In genomic region chr7:99728615-99729014, GRCh38 we compare ENCODE assay signal across 17 cellular contexts. TPM values are rescaled to one million over a fixed set of nuclear protein-coding genes. Genes with fewer than 3 reads are reported as not detected.
A peak's percentile ranks its signal among the peaks of the same experiment; 100 is the strongest.
DNase-seq lines count a peak whose midpoint lies in the region; ATAC-seq, FAIRE-seq and TF ChIP-seq lines count a peak whose summit lies in the region.
"Had no signal": no experiment of that assay in that cellular context is flagged by ENCODE, and none has a peak within 500 bp of the region (broad histone marks: within the 10 kb centered on the region; RNA-seq: fewer than 3 reads in every experiment).

No MANE protein-coding gene starts in this region.

- BruUV-seq in Calu3 (replicated peaks; lab: Mats Ljungman, UMichigan) (no TSS peak), PC-9 (replicated peaks; lab: Mats Ljungman, UMichigan) (no TSS peak)

- ATAC-seq in activated naive CD8-positive, alpha-beta T cell treated with anti-CD3 and anti-CD28 coated beads, Interleukin-2, amount 50 U/mL, for 24 hours = no peak

- POLR2A ChIA-PET in PC-9 (lab: Charles Lee; ENCODE audit: unreplicated experiment) = no interaction called here

- H3F3A ChIP-seq in PC-9 (ENCODE audit: insufficient read depth, low read depth) = peaks cover 27% of the 10 kb centered on the region

- H2AFZ ChIP-seq in PC-9 (no peak overlapping the region), keratinocyte (ENCODE audit: control insufficient read depth, low read length) (no peak overlapping the region)

- H3K79me2 ChIP-seq in PC-9 (ENCODE audit: low read depth) (no peaks in the 10 kb centered on the region), keratinocyte (ENCODE audit: control insufficient read depth, insufficient read depth, low read length) (no peaks in the 10 kb centered on the region)

- no peaks in the 10 kb centered on the region for H3K4me1 Mint-ChIP-seq in Calu3 (ENCODE audit: low read depth, unreplicated experiment)
- H3K4me1 Mint-ChIP-seq in activated T-cell treated with anti-CD3 and anti-CD28 coated beads, Interleukin-2, amount 50 U/mL, for 24 hours (ENCODE audit: low read depth) = peaks cover 13% of the 10 kb centered on the region
- peaks cover 15% of the 10 kb centered on the region for H3K4me1 Mint-ChIP-seq in activated naive CD8-positive, alpha-beta T cell treated with anti-CD3 and anti-CD28 coated beads, Interleukin-2, amount 50 U/mL, for 24 hours
- H3K4me1 Mint-ChIP-seq: CD4-positive, CD25-positive, alpha-beta regulatory T cell had no signal

- TF ChIP-seq CTCF in Calu3 (IDR thresholded peaks at IDR 0.05; ENCODE audit: unreplicated experiment) (no peak), PC-9 (conservative IDR thresholded peaks at IDR 0.05) (no peak), keratinocyte (optimal IDR thresholded peaks at IDR 0.05 in 1 of 3, IDR thresholded peaks at IDR 0.05 in 1 of 3, conservative IDR thresholded peaks at IDR 0.05 in 1 of 3; ENCODE audit: extremely low read depth in 1 of 3, insufficient read depth in 2 of 3, low read length in 3 of 3) (no peak)

- H3K27me3 Mint-ChIP-seq in Calu3 (ENCODE audit: unreplicated experiment) = no peaks in the 10 kb centered on the region
- H3K27me3 Mint-ChIP-seq in activated T-cell treated with anti-CD3 and anti-CD28 coated beads, Interleukin-2, amount 50 U/mL, for 24 hours = no peaks in the 10 kb centered on the region
- no peaks in the 10 kb centered on the region for H3K27me3 Mint-ChIP-seq in activated naive CD8-positive, alpha-beta T cell treated with anti-CD3 and anti-CD28 coated beads, Interleukin-2, amount 50 U/mL, for 24 hours
- H3K27me3 Mint-ChIP-seq: CD4-positive, CD25-positive, alpha-beta regulatory T cell had no signal

- peak overlapping the region; percentile 62 for H3K27ac ChIP-seq in PC-9
- H3K27ac ChIP-seq in epithelial cell of prostate = peak overlapping the region; percentile 60
- H3K27ac ChIP-seq in keratinocyte (ENCODE audit: control insufficient read depth, insufficient read depth, low read length) = no peak overlapping the region
- H3K27ac ChIP-seq: BLaER1 treated with 17β-estradiol and CSF1 and Interleukin-3, amounts not matched to agents 10 nM and 100 nM had no signal

- H3K9me3 ChIP-seq in PC-9 (ENCODE audit: insufficient read depth, low read depth) = no peaks in the 10 kb centered on the region
- H3K9me3 ChIP-seq in keratinocyte (ENCODE audit: control insufficient read depth, low read depth, low read length) = no peaks in the 10 kb centered on the region
- H3K9me3 ChIP-seq: BLaER1 treated with 17β-estradiol and CSF1 and Interleukin-3, amounts not matched to agents 10 nM and 100 nM had no signal

- intact Hi-C loops in Calu3 (cut with micrococcal nuclease; ENCODE audit: unreplicated experiment) (no loop called here), PC-9 (cut with micrococcal nuclease; ENCODE audit: unreplicated experiment) (no loop called here)

- FAIRE-seq in keratinocyte (lab: Jason Lieb, UNC) = no peak
- FAIRE-seq in frontal cortex (lab: Jason Lieb, UNC) = no peak

- dilution Hi-C loops in keratinocyte (cut with MboI; ENCODE audit: extremely low pct_ligation_motif_present, low sequenced_read_pairs) = no loop called here

- peak overlapping the region; percentile 13; the same call in 1 of the 2 replicates for H3K4me3 ChIP-seq in PC-9
- H3K4me3 ChIP-seq in keratinocyte (ENCODE audit: control insufficient read depth in 2 of 3, extremely low read depth in 1 of 3, insufficient read depth in 2 of 3, low read depth in 1 of 3, low read length in 3 of 3) = no peak overlapping the region
- H3K4me3 ChIP-seq: BLaER1 treated with 17β-estradiol and CSF1 and Interleukin-3, amounts not matched to agents 10 nM and 100 nM had no signal

- H3K36me3 ChIP-seq in PC-9 (ENCODE audit: low read depth) (no peaks in the 10 kb centered on the region), keratinocyte (ENCODE audit: control insufficient read depth in 2 of 2, extremely low read depth in 1 of 2, insufficient read depth in 2 of 2, low read length in 2 of 2) (no peaks in the 10 kb centered on the region)
- H3K36me3 ChIP-seq: BLaER1 treated with 17β-estradiol and CSF1 and Interleukin-3, amounts not matched to agents 10 nM and 100 nM had no signal

- H3K4me1 ChIP-seq in PC-9 (replicated peaks; ENCODE audit: insufficient read depth) (peaks cover 42% of the 10 kb centered on the region), keratinocyte (ENCODE audit: control insufficient read depth, extremely low read depth, insufficient read depth, low read length) (peaks cover 26% of the 10 kb centered on the region)
- H3K4me1 ChIP-seq: BLaER1 treated with 17β-estradiol and CSF1 and Interleukin-3, amounts not matched to agents 10 nM and 100 nM had no signal

- H3K27ac Mint-ChIP-seq in Calu3 (ENCODE audit: unreplicated experiment) = no peak overlapping the region
- H3K27ac Mint-ChIP-seq in activated T-cell treated with anti-CD3 and anti-CD28 coated beads, Interleukin-2, amount 50 U/mL, for 24 hours = no peak overlapping the region
- H3K27ac Mint-ChIP-seq in activated naive CD8-positive, alpha-beta T cell treated with anti-CD3 and anti-CD28 coated beads, Interleukin-2, amount 50 U/mL, for 24 hours = no peak overlapping the region
- H3K27ac Mint-ChIP-seq: CD4-positive, CD25-positive, alpha-beta regulatory T cell; HFFc6 had no signal

- H3K4me2 ChIP-seq in PC-9 (peak overlapping the region; percentile 82), keratinocyte (ENCODE audit: control insufficient read depth, extremely low read depth, insufficient read depth, low read depth, low read length) (peak overlapping the region; percentile 52)
- H3K4me2 ChIP-seq: BLaER1 treated with 17β-estradiol and CSF1 and Interleukin-3, amounts not matched to agents 10 nM and 100 nM had no signal

- H3K9me2 ChIP-seq in PC-9 (ENCODE audit: insufficient read depth) = no peaks in the 10 kb centered on the region

- H3K9me1 ChIP-seq in keratinocyte (ENCODE audit: control insufficient read depth, extremely low read depth, insufficient read depth, low read length) = no peaks in the 10 kb centered on the region

- no peak overlapping the region for H3K9ac ChIP-seq in keratinocyte (ENCODE audit: control insufficient read depth, extremely low read depth, insufficient read depth, low read length)
- H3K9ac ChIP-seq: BLaER1 treated with 17β-estradiol and CSF1 and Interleukin-3, amounts not matched to agents 10 nM and 100 nM had no signal

- CTCF ChIA-PET in Calu3 (lab: Charles Lee) = interaction anchor here (0.9 to 2.0 kb wide), 2 partner anchors 8 to 14 kb away, joined by 3 to 4 read pairs; no protein-coding TSS in a partner anchor
- CTCF ChIA-PET in PC-9 (lab: Charles Lee) = no interaction called here

- H4K20me1 ChIP-seq in PC-9 (ENCODE audit: insufficient read depth) = no peaks in the 10 kb centered on the region
- H4K20me1 ChIP-seq in keratinocyte (ENCODE audit: control insufficient read depth, extremely low read depth, insufficient read depth, low read length) = no peaks in the 10 kb centered on the region
- H4K20me1 ChIP-seq: BLaER1 treated with 17β-estradiol and CSF1 and Interleukin-3, amounts not matched to agents 10 nM and 100 nM had no signal

- H3K4me3 Mint-ChIP-seq in Calu3 (ENCODE audit: low read depth, unreplicated experiment) = no peak overlapping the region
- no peak overlapping the region for H3K4me3 Mint-ChIP-seq in activated T-cell treated with anti-CD3 and anti-CD28 coated beads, Interleukin-2, amount 50 U/mL, for 24 hours
- H3K4me3 Mint-ChIP-seq in activated naive CD8-positive, alpha-beta T cell treated with anti-CD3 and anti-CD28 coated beads, Interleukin-2, amount 50 U/mL, for 24 hours = no peak overlapping the region
- H3K4me3 Mint-ChIP-seq: CD4-positive, CD25-positive, alpha-beta regulatory T cell; HFFc6 had no signal

- no peaks in the 10 kb centered on the region for H3K27me3 ChIP-seq in PC-9 (ENCODE audit: insufficient read depth, low read depth)
- no peaks in the 10 kb centered on the region for H3K27me3 ChIP-seq in keratinocyte (ENCODE audit: control insufficient read depth, extremely low read depth, insufficient read depth, low read length)
- H3K27me3 ChIP-seq: BLaER1 treated with 17β-estradiol and CSF1 and Interleukin-3, amounts not matched to agents 10 nM and 100 nM had no signal

- H3K36me3 Mint-ChIP-seq in Calu3 (ENCODE audit: insufficient read depth, unreplicated experiment) = no peaks in the 10 kb centered on the region
- no peaks in the 10 kb centered on the region for H3K36me3 Mint-ChIP-seq in activated T-cell treated with anti-CD3 and anti-CD28 coated beads, Interleukin-2, amount 50 U/mL, for 24 hours (ENCODE audit: low read depth)
- no peaks in the 10 kb centered on the region for H3K36me3 Mint-ChIP-seq in activated naive CD8-positive, alpha-beta T cell treated with anti-CD3 and anti-CD28 coated beads, Interleukin-2, amount 50 U/mL, for 24 hours (ENCODE audit: low read depth)

- no peaks in the 10 kb centered on the region for H3K9me3 Mint-ChIP-seq in Calu3 (ENCODE audit: low read depth, unreplicated experiment)
- H3K9me3 Mint-ChIP-seq in activated T-cell treated with anti-CD3 and anti-CD28 coated beads, Interleukin-2, amount 50 U/mL, for 24 hours = no peaks in the 10 kb centered on the region
- no peaks in the 10 kb centered on the region for H3K9me3 Mint-ChIP-seq in activated naive CD8-positive, alpha-beta T cell treated with anti-CD3 and anti-CD28 coated beads, Interleukin-2, amount 50 U/mL, for 24 hours
- H3K9me3 Mint-ChIP-seq: CD4-positive, CD25-positive, alpha-beta regulatory T cell; HFFc6 had no signal

- peak; percentile 17 for DNase-seq in Calu3
- DNase-seq in PC-9 = peak; percentile 33 to 81
- no peak for DNase-seq in epithelial cell of prostate (ENCODE audit: low read depth, low spot score)
- DNase-seq in keratinocyte (ENCODE audit: low read depth, low spot score) = no peak
- no peak for DNase-seq in stimulated activated CD4-positive, alpha-beta T cell treated with anti-CD3 and anti-CD28 coated beads, Interleukin-4, amount 100 ng/mL, for 4 hours
- DNase-seq in activated T-cell treated with anti-CD3 and anti-CD28 coated beads, Interleukin-2, amount 50 U/mL, for 24 hours = no peak
- no peak for DNase-seq in activated naive CD8-positive, alpha-beta T cell treated with anti-CD3 and anti-CD28 coated beads, Interleukin-2, amount 50 U/mL, for 24 hours
- no peak for DNase-seq in frontal cortex (ENCODE audit: low spot score in 2 of 2)
- DNase-seq: ACHN; CD4-positive, CD25-positive, alpha-beta regulatory T cell; DMS 273 treated with DMSO at 0.1 percent for 48 hours; HCEC 1CT had no signal

RNA-seq across cellular contexts. Expression of gene CYP3A7, which starts 6.4 kb away (rescaled TPM):
- 0.71 and 0.86 TPM in 2 replicates for total RNA-seq in Calu3 (2022)
- total RNA-seq in PC-9 (2021) = not detected in 2 replicates
- not detected in 3 replicates for polyA plus RNA-seq in keratinocyte
- polyA plus RNA-seq in keratinocyte (2011; ENCODE audit: low read depth) = not detected
- not detected in 2 replicates for polyA plus RNA-seq in keratinocyte (2011; cell fraction: cytosol; rRNA removed)
- polyA plus RNA-seq in keratinocyte (2011; cell fraction: nucleus; rRNA removed) = not detected in 2 replicates
- not detected in 2 replicates for polyA plus RNA-seq in keratinocyte (2012; ENCODE audit: low replicate concordance)
- not detected in 3 replicates for polyA minus RNA-seq in keratinocyte
- polyA minus RNA-seq in keratinocyte (2011; cell fraction: cytosol; rRNA and poly(A)+ RNA removed) = not detected
- not detected in 2 replicates for polyA minus RNA-seq in keratinocyte (2011; cell fraction: nucleus; rRNA and poly(A)+ RNA removed)
- not detected for total RNA-seq in frontal cortex
- total RNA-seq: A172; CD4-positive, CD25-positive, alpha-beta regulatory T cell; Daoy; H4 had no signal
- polyA plus RNA-seq: CD4-positive, CD25-positive, alpha-beta regulatory T cell had no signal

RNA-seq across cellular contexts. Expression of gene CYP3A5, which starts 48.8 kb away (rescaled TPM):
- 44.9 and 70.7 TPM in 2 replicates for total RNA-seq in Calu3 (2022)
- 2.0 and 3.2 TPM in 2 replicates for total RNA-seq in PC-9 (2021)
- 2.0 to 4.5 TPM (median 3.4 TPM) in 3 replicates for polyA plus RNA-seq in keratinocyte
- polyA plus RNA-seq in keratinocyte (2011; ENCODE audit: low read depth) = 12.8 TPM
- 1.3 and 2.2 TPM in 2 replicates for polyA plus RNA-seq in keratinocyte (2011; cell fraction: cytosol; rRNA removed)
- polyA plus RNA-seq in keratinocyte (2011; cell fraction: nucleus; rRNA removed) = 8.8 and 10.6 TPM in 2 replicates
- 2.6 and 12.9 TPM in 2 replicates for polyA plus RNA-seq in keratinocyte (2012; ENCODE audit: low replicate concordance)
- polyA minus RNA-seq in keratinocyte = 2.4 to 5.4 TPM (median 5.0 TPM) in 3 replicates
- polyA minus RNA-seq in keratinocyte (2011; cell fraction: cytosol; rRNA and poly(A)+ RNA removed) = 1.3 TPM
- 5.1 and 7.7 TPM in 2 replicates for polyA minus RNA-seq in keratinocyte (2011; cell fraction: nucleus; rRNA and poly(A)+ RNA removed)
- 1.6 TPM for total RNA-seq in frontal cortex
- total RNA-seq: CD4-positive, CD25-positive, alpha-beta regulatory T cell; H4 had no signal

RNA-seq across cellular contexts. Expression of gene CYP3A4, which starts 55.4 kb away (rescaled TPM):
- total RNA-seq in Calu3 (2022) (0.15 TPM in 1 of 2 replicates, not detected in the other), PC-9 (2021) (not detected in 2 replicates), frontal cortex (not detected)
- not detected in 3 replicates for polyA plus RNA-seq in keratinocyte
- not detected for polyA plus RNA-seq in keratinocyte (2011; ENCODE audit: low read depth)
- not detected in 2 replicates for polyA plus RNA-seq in keratinocyte (2011; cell fraction: cytosol; rRNA removed)
- polyA plus RNA-seq in keratinocyte (2011; cell fraction: nucleus; rRNA removed) = not detected in 2 replicates
- 0.08 TPM in 1 of 2 replicates, not detected in the other for polyA plus RNA-seq in keratinocyte (2012; ENCODE audit: low replicate concordance)
- polyA minus RNA-seq in keratinocyte = not detected in 3 replicates
- polyA minus RNA-seq in keratinocyte (2011; cell fraction: cytosol; rRNA and poly(A)+ RNA removed) = not detected
- not detected in 2 replicates for polyA minus RNA-seq in keratinocyte (2011; cell fraction: nucleus; rRNA and poly(A)+ RNA removed)
- total RNA-seq: A172; CD4-positive, CD25-positive, alpha-beta regulatory T cell; H4; HFFc6 had no signal
- polyA plus RNA-seq: CD4-positive, CD25-positive, alpha-beta regulatory T cell had no signal

Comparison
In these comparisons a context has a peak if more than half of its experiments do, and no peak if none do; other contexts are left out.
1. DNase-seq: peak in Calu3 (single experiment) and PC-9 (2 of 2); none in epithelial cell of prostate (single experiment), keratinocyte (single experiment), stimulated activated CD4-positive, alpha-beta T cell treated with anti-CD3 and anti-CD28 coated beads, Interleukin-4, amount 100 ng/mL, for 4 hours (0 of 2), activated T-cell treated with anti-CD3 and anti-CD28 coated beads, Interleukin-2, amount 50 U/mL, for 24 hours (single experiment), activated naive CD8-positive, alpha-beta T cell treated with anti-CD3 and anti-CD28 coated beads, Interleukin-2, amount 50 U/mL, for 24 hours (single experiment) and frontal cortex (0 of 2).
2. RNA of gene CYP3A5, which starts 48.8 kb away (total RNA-seq): 44.9 to 70.7 TPM in Calu3; 2.0 to 3.2 TPM in PC-9 and 1.6 TPM in frontal cortex (single experiment); every median in the first group is over 10 times any median in the second.